In genomic region chr10:77744249-77744648, GRCh38 we compare ENCODE assay signal across 15 cellular contexts.
"Had no signal": no experiment of that assay in that cellular context is flagged by ENCODE, and none has a peak within 500 bp of the region (broad histone marks: within the 10 kb centered on the region; RNA-seq: fewer than 3 reads in every experiment).

No MANE protein-coding gene starts in this region.

- H3K36me3 ChIP-seq: ascending aorta, colonic mucosa, pancreas, tibial artery, uterus, WERI-Rb-1 had no signal

- H3K36me3 Mint-ChIP-seq: activated CD4-positive, alpha-beta memory T cell treated with anti-CD3 and anti-CD28 coated beads for 36 hours; activated CD8-positive, alpha-beta memory T cell treated with anti-CD3 and anti-CD28 coated beads, Interleukin-2, amount 10 ng/mL, durations not matched to agents 7 days and 5 days; activated naive CD4-positive, alpha-beta T cell treated with anti-CD3 and anti-CD28 coated beads, Interleukin-2, amount 10 ng/mL, durations not matched to agents 7 days and 5 days had no signal

- H3K4me1 Mint-ChIP-seq: activated CD8-positive, alpha-beta memory T cell treated with anti-CD3 and anti-CD28 coated beads, Interleukin-2, amount 10 ng/mL, durations not matched to agents 7 days and 5 days; activated naive CD4-positive, alpha-beta T cell treated with anti-CD3 and anti-CD28 coated beads, Interleukin-2, amount 10 ng/mL, durations not matched to agents 7 days and 5 days; naive thymus-derived CD4-positive, alpha-beta T cell; stimulated activated memory B cell treated with anti-CD40 and anti-IgM and Interleukin-4, amounts not matched to agents 10 μg/mL and 1 μg/mL and 100 μg/mL, for 72 hours; T-helper 17 cell had no signal

- H3K27ac Mint-ChIP-seq: activated CD4-positive, alpha-beta memory T cell treated with anti-CD3 and anti-CD28 coated beads for 36 hours; activated CD8-positive, alpha-beta memory T cell treated with anti-CD3 and anti-CD28 coated beads, Interleukin-2, amount 10 ng/mL, durations not matched to agents 7 days and 5 days; activated naive CD4-positive, alpha-beta T cell treated with anti-CD3 and anti-CD28 coated beads, Interleukin-2, amount 10 ng/mL, durations not matched to agents 7 days and 5 days; naive thymus-derived CD4-positive, alpha-beta T cell; stimulated activated memory B cell treated with anti-CD40 and anti-IgM and Interleukin-4, amounts not matched to agents 10 μg/mL and 1 μg/mL and 100 μg/mL, for 72 hours; T-helper 17 cell had no signal

- DNase-seq: activated CD4-positive, alpha-beta memory T cell treated with anti-CD3 and anti-CD28 coated beads for 36 hours; activated CD8-positive, alpha-beta memory T cell treated with anti-CD3 and anti-CD28 coated beads, Interleukin-2, amount 10 ng/mL, durations not matched to agents 7 days and 5 days; activated naive CD4-positive, alpha-beta T cell treated with anti-CD3 and anti-CD28 coated beads, Interleukin-2, amount 10 ng/mL, durations not matched to agents 7 days and 5 days; activated T-cell treated with anti-CD3 and anti-CD28 coated beads, Interleukin-2, amount 50 U/mL, for 1 hour; colonic mucosa; islet precursor cell; naive thymus-derived CD4-positive, alpha-beta T cell; pancreas; T-helper 17 cell; tibial artery; uterus; WERI-Rb-1 had no signal

- H3K27me3 ChIP-seq: ascending aorta, colonic mucosa, pancreas, tibial artery, uterus had no signal

- H3K4me3 ChIP-seq: ascending aorta, colonic mucosa, pancreas, tibial artery, uterus had no signal

- ATAC-seq: activated CD8-positive, alpha-beta memory T cell treated with anti-CD3 and anti-CD28 coated beads, Interleukin-2, amount 10 ng/mL, durations not matched to agents 7 days and 5 days; left lobe of liver; naive thymus-derived CD4-positive, alpha-beta T cell; pancreas; stimulated activated memory B cell treated with anti-CD40 and anti-IgM and Interleukin-4, amounts not matched to agents 10 μg/mL and 1 μg/mL and 100 μg/mL, for 72 hours; T-helper 17 cell had no signal

- H3K9me3 ChIP-seq: ascending aorta, colonic mucosa, pancreas, tibial artery, uterus had no signal

- H3K4me3 Mint-ChIP-seq: activated CD4-positive, alpha-beta memory T cell treated with anti-CD3 and anti-CD28 coated beads for 36 hours; activated CD8-positive, alpha-beta memory T cell treated with anti-CD3 and anti-CD28 coated beads, Interleukin-2, amount 10 ng/mL, durations not matched to agents 7 days and 5 days; activated naive CD4-positive, alpha-beta T cell treated with anti-CD3 and anti-CD28 coated beads, Interleukin-2, amount 10 ng/mL, durations not matched to agents 7 days and 5 days; naive thymus-derived CD4-positive, alpha-beta T cell; stimulated activated memory B cell treated with anti-CD40 and anti-IgM and Interleukin-4, amounts not matched to agents 10 μg/mL and 1 μg/mL and 100 μg/mL, for 72 hours; T-helper 17 cell had no signal

- H3K4me1 ChIP-seq: ascending aorta, colonic mucosa, pancreas, tibial artery, uterus had no signal

- H3K27ac ChIP-seq: ascending aorta, colonic mucosa, pancreas, tibial artery, uterus, WERI-Rb-1 had no signal
